31 cellular contexts compared by ENCODE assay signal in genomic region chr20:62267543-62267942, GRCh38. TPM values are rescaled to one million over a fixed set of nuclear protein-coding genes. Genes with fewer than 3 reads are reported as not detected.
DNase-seq lines count a peak whose midpoint lies in the region; ATAC-seq, FAIRE-seq and TF ChIP-seq lines count a peak whose summit lies in the region.
"Had no signal": no experiment of that assay in that cellular context is flagged by ENCODE, and none has a peak within 500 bp of the region (broad histone marks: within the 10 kb centered on the region; RNA-seq: fewer than 3 reads in every experiment).

No MANE protein-coding gene starts in this region.

- peaks cover 11% of the 10 kb centered on the region for H3K79me1 ChIP-seq in trophoblast cell (ENCODE audit: low read length)

- H2BK12ac ChIP-seq in trophoblast cell (ENCODE audit: low read length): no peak overlapping the region

- H3K27ac ChIP-seq in heart right ventricle (peak overlapping the region in 7 of 10 donors; percentile 32 to 62 (median 48)), trophoblast cell (ENCODE audit: low read depth, low read length) (peak overlapping the region; percentile 68)
- H3K27ac ChIP-seq: 22Rv1, neural progenitor cell, tibial nerve had no signal

- no peak overlapping the region for H3K18ac ChIP-seq in trophoblast cell (ENCODE audit: low read length)

- no peak for TF ChIP-seq CTCF in heart right ventricle (IDR thresholded peaks at IDR 0.05)

- H3K9me3 ChIP-seq in heart right ventricle (peaks cover 0 to 9% (median 0%) of the 10 kb centered on the region in 11 donors), trophoblast cell (ENCODE audit: insufficient read depth, low read depth, low read length) (peaks cover 5% of the 10 kb centered on the region)
- H3K9me3 ChIP-seq: SK-N-SH, tibial nerve had no signal

- ATAC-seq in heart right ventricle (peak; percentile 74 to 95 (median 86)), HG03175 (IDR thresholded peaks at IDR 0.05; ENCODE audit: unreplicated experiment) (no peak)
- ATAC-seq: HCT116; stimulated activated naive CD8-positive, alpha-beta T cell treated with anti-CD3 and anti-CD28 coated beads, Interleukin-15, amount 100 ng/mL, for 72 hours; T-helper 17 cell had no signal

- DNase-seq in SIG-M5 treated with dmso at 0.1 percent for 504 hours (lab: John Stamatoyannopoulos, UW; ENCODE audit: unreplicated experiment) (peak; percentile 50), SIG-M5 (lab: John Stamatoyannopoulos, UW) (no peak), heart right ventricle (peak in 1 of 2 donors; percentile 55), trophoblast cell (peak; percentile 77 to 86), urothelium cell line (ENCODE audit: low spot score) (peak; percentile 72), NCI-H146 (lab: John Stamatoyannopoulos, UW) (no peak)
- DNase-seq in effector CD8-positive, alpha-beta T cell (lab: John Stamatoyannopoulos, UW): no peak
- DNase-seq: activated CD4-positive, alpha-beta memory T cell treated with anti-CD3 and anti-CD28 coated beads for 36 hours; activated CD4-positive, CD25-positive, alpha-beta regulatory T cell treated with anti-CD3 and anti-CD28 coated beads, Interleukin-2, amount 50 U/mL, for 72 hours; activated CD8-positive, alpha-beta memory T cell treated with anti-CD3 and anti-CD28 coated beads, Interleukin-2, amount 50 U/mL, for 4 hours; activated naive CD4-positive, alpha-beta T cell treated with anti-CD3 and anti-CD28 coated beads for 36 hours; Calu3; DND-41; kidney glomerular epithelial cell; NCI-H1105 treated with DMSO at 0.1 percent for 48 hours; NCI-H2081; NCI-H82; SK-N-SH; stimulated activated naive CD8-positive, alpha-beta T cell treated with anti-CD3 and anti-CD28 coated beads, Interleukin-15, amount 100 ng/mL, for 72 hours; T-helper 17 cell had no signal

- intact Hi-C loops in heart right ventricle (cut with DNase I): no loop called here

- H3K36me3 ChIP-seq in heart right ventricle: peaks cover 0 to 90% (median 39%) of the 10 kb centered on the region in 9 donors
- H3K36me3 ChIP-seq in trophoblast cell (ENCODE audit: control insufficient read depth in 1 of 2, insufficient read depth in 2 of 2, low read length in 2 of 2): peaks cover 48 to 52% of the 10 kb centered on the region in 2 experiments

- H4K91ac ChIP-seq in trophoblast cell (ENCODE audit: low read depth, low read length): no peak overlapping the region

- H2BK120ac ChIP-seq in trophoblast cell (ENCODE audit: insufficient read depth, low read length, poor library complexity): no peak overlapping the region

- H3K9ac ChIP-seq in trophoblast cell (ENCODE audit: low read length): no peak overlapping the region
- H3K9ac ChIP-seq: neural progenitor cell, SK-N-SH had no signal

- peaks cover 0 to 20% (median 9%) of the 10 kb centered on the region in 9 donors for H3K4me1 ChIP-seq in heart right ventricle
- peaks cover 17 to 21% of the 10 kb centered on the region in 2 experiments for H3K4me1 ChIP-seq in trophoblast cell (ENCODE audit: control insufficient read depth in 1 of 2, insufficient read depth in 2 of 2, low read length in 2 of 2)
- H3K4me1 ChIP-seq: neural progenitor cell, tibial nerve had no signal

- peaks cover 4% of the 10 kb centered on the region for H3K79me2 ChIP-seq in trophoblast cell (ENCODE audit: control insufficient read depth, insufficient read depth, low read length, poor library complexity)

- no peak overlapping the region for H3K4me2 ChIP-seq in trophoblast cell (ENCODE audit: low read length)
- H3K4me2 ChIP-seq: neural progenitor cell, SK-N-SH had no signal

- no peak overlapping the region for H4K8ac ChIP-seq in trophoblast cell (ENCODE audit: low read depth, low read length)

- H3K4ac ChIP-seq in trophoblast cell (ENCODE audit: low read depth, low read length): no peak overlapping the region

- H3K23ac ChIP-seq in trophoblast cell (ENCODE audit: low read length): no peak overlapping the region

- H2AFZ ChIP-seq in trophoblast cell (ENCODE audit: insufficient read depth, low read length, poor library complexity): no peak overlapping the region
- H2AFZ ChIP-seq: neural progenitor cell had no signal

- peak; percentile 30 for FAIRE-seq in urothelium cell line (lab: Jason Lieb, UNC)

- no peaks in the 10 kb centered on the region for H3K27me3 ChIP-seq in heart right ventricle
- no peaks in the 10 kb centered on the region for H3K27me3 ChIP-seq in trophoblast cell (ENCODE audit: insufficient read depth, low read length)
- H3K27me3 ChIP-seq: neural progenitor cell, tibial nerve had no signal

- H3K14ac ChIP-seq in trophoblast cell (ENCODE audit: low read length): no peak overlapping the region

- no peak overlapping the region for H2BK5ac ChIP-seq in trophoblast cell (ENCODE audit: low read depth, low read length, poor library complexity)

- H2AK5ac ChIP-seq in trophoblast cell (ENCODE audit: low read length): no peak overlapping the region

- no peak overlapping the region for H4K12ac ChIP-seq in trophoblast cell (ENCODE audit: low read depth, low read length)

- WGBS in heart right ventricle, 2 donors: 72 to 75% methylated on average over 10 of the region's 10 CpGs
- WGBS in trophoblast cell (ENCODE audit: extremely low coverage, insufficient coverage, insufficient read length): no CpG with 5 or more reads among the region's 10 CpGs

- no peak overlapping the region for H3K4me3 ChIP-seq in heart right ventricle
- no peak overlapping the region for H3K4me3 ChIP-seq in trophoblast cell (ENCODE audit: low read depth, low read length)
- H3K4me3 ChIP-seq: neural progenitor cell, tibial nerve had no signal

RNA-seq across cellular contexts. Expression of gene OSBPL2, which starts 29.2 kb away (rescaled TPM):
- total RNA-seq in heart right ventricle: 10 to 100 TPM; 35.4 to 55.7 (median 41.7) TPM
- 10 to 100 TPM; 12.6 to 30.3 TPM for polyA plus RNA-seq in heart right ventricle
- 57.6 and 60.3 TPM in 2 replicates for polyA plus RNA-seq in trophoblast cell (2013)

RNA-seq across cellular contexts. Expression of gene ADRM1, which starts 35.3 kb away (rescaled TPM):
- total RNA-seq in heart right ventricle: 10 to 100 TPM; 67.7 to 97.0 (median 73.2) TPM
- polyA plus RNA-seq in heart right ventricle: 100 to 1,000 TPM in 1 of 2 donors, 10 to 100 TPM in 1; 81.9 to 192 TPM
- 164 and 175 TPM in 2 replicates for polyA plus RNA-seq in trophoblast cell (2013)

RNA-seq across cellular contexts. Expression of gene HRH3, which starts 47.5 kb away (rescaled TPM):
- total RNA-seq in heart right ventricle: not detected
- polyA plus RNA-seq in heart right ventricle: not detected
- 0.15 and 0.18 TPM in 2 replicates for polyA plus RNA-seq in trophoblast cell (2013)
- total RNA-seq: activated CD4-positive, alpha-beta memory T cell treated with anti-CD3 and anti-CD28 coated beads for 36 hours; activated naive CD4-positive, alpha-beta T cell treated with anti-CD3 and anti-CD28 coated beads for 36 hours; activated T-helper 1 cell treated with anti-CD3 and anti-CD28 coated beads, Interleukin-12 subunit alpha, Interleukin-12 subunit beta, Interleukin-2, Interleukin-4 antibody, amounts not matched to agents 30 ng/mL and 10 ng/mL and 1 ng/mL, durations not matched to agents 14 hours and 24 hours and 36 hours; Calu3; fibroblast of lung; HT-29; lung microvascular endothelial cell; M059J; RPMI7951; T-helper 17 cell; tibial nerve had no signal
- polyA plus RNA-seq: fibroblast of lung had no signal

Comparison
In these comparisons a context has a peak if more than half of its experiments do, and no peak if none do; other contexts are left out.
1. DNase-seq: peak in SIG-M5 treated with dmso at 0.1 percent for 504 hours (single experiment), trophoblast cell (2 of 2) and urothelium cell line (single experiment); none in SIG-M5 (single experiment), NCI-H146 (single experiment) and effector CD8-positive, alpha-beta T cell (single experiment).